8 cellular contexts compared by ENCODE assay signal in the genomic region with DNA sequence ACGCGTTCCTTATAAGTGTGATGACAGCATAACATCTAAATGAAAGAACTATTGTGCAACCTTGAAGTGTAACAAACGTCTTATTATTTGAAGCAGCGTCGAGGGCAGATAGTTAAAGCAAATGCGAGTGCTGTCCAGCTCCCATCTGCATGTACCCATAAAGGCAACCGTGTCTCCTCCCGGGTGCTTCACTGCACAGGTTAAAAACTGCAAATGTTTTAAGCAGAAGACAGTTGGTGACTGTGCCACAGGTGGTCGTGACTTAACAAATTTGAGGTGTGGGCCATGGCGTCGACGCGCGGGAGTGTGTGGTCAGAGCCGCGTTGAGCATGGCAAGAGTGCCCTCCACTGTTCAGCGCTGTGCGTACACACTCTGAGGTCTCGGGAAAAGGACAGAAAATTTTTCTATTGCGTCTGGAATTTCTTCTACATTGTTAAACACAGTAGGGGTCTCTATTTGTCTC. TPM values are rescaled to one million over a fixed set of nuclear protein-coding genes. Genes with fewer than 3 reads are reported as not detected.
DNase-seq lines count a peak whose midpoint lies in the region; ATAC-seq and TF ChIP-seq lines count a peak whose summit lies in the region.

No MANE protein-coding gene starts in this region.

- TF ChIP-seq POLR2A in heart left ventricle (IDR thresholded peaks at IDR 0.05) (no peak), testis (IDR thresholded peaks at IDR 0.05) (no peak)

- no peak overlapping the region for H2AFZ ChIP-seq in OCI-LY3 (ENCODE audit: low read depth, low read length)

- H3K4me1 ChIP-seq in cardiac muscle cell (ENCODE audit: low read depth): no peaks in the 10 kb centered on the region
- H3K4me1 ChIP-seq in OCI-LY3 (ENCODE audit: low read length): no peaks in the 10 kb centered on the region
- peaks cover 0 to 3% (median 1%) of the 10 kb centered on the region in 12 donors for H3K4me1 ChIP-seq in heart left ventricle
- H3K4me1 ChIP-seq in testis: no peaks in the 10 kb centered on the region

- ATAC-seq in Right ventricle myocardium inferior (no peak), heart left ventricle (peak in 3 of 4 donors; percentile 36 to 66 (median 44)), GM18511 (IDR thresholded peaks at IDR 0.05; ENCODE audit: unreplicated experiment) (no peak)

- no peak overlapping the region for H3K9ac ChIP-seq in OCI-LY3 (ENCODE audit: low read length)

- H3K9me3 ChIP-seq in cardiac muscle cell (ENCODE audit: low read depth) (no peaks in the 10 kb centered on the region), OCI-LY3 (ENCODE audit: insufficient read depth, low read length) (no peaks in the 10 kb centered on the region), heart left ventricle (no peaks in the 10 kb centered on the region), testis (no peaks in the 10 kb centered on the region)

- no peaks in the 10 kb centered on the region for H3K79me2 ChIP-seq in OCI-LY3 (ENCODE audit: low read length)

- H3K27me3 ChIP-seq in cardiac muscle cell (peaks cover 56% of the 10 kb centered on the region), OCI-LY3 (ENCODE audit: low read depth, low read length) (peaks cover 22% of the 10 kb centered on the region), heart left ventricle (peaks cover 49 to 100% (median 79%) of the 10 kb centered on the region in 9 donors), testis (no peaks in the 10 kb centered on the region)

- DNase-seq in cardiac muscle cell (ENCODE audit: low read depth in 1 of 2, low spot score in 1 of 2) (peak; percentile 51 to 72), Right ventricle myocardium inferior (ENCODE audit: missing footprints) (no peak), heart left ventricle (no peak), testis (peak; percentile 61), GDM1 (lab: John Stamatoyannopoulos, UW) (no peak), hepatic stellate cell (ENCODE audit: low spot score) (no peak)

- TF ChIP-seq CTCF in cardiac muscle cell (IDR thresholded peaks at IDR 0.05; ENCODE audit: low read depth, low read length) (peak; percentile 58), OCI-LY3 (IDR thresholded peaks at IDR 0.05; ENCODE audit: low read depth, low read length) (peak; percentile 68), heart left ventricle (IDR thresholded peaks at IDR 0.05) (peak in 11 of 12 donors; percentile 10 to 60 (median 38)), testis (IDR thresholded peaks at IDR 0.05) (peak in 2 of 3 experiments; percentile 20 to 32)

- intact Hi-C loops in Right ventricle myocardium inferior (cut with DNase I) (loop anchor here (10.0 kb wide), 3 partner anchors 259 to 1081 kb away; no protein-coding TSS in a partner anchor), heart left ventricle (cut with DNase I) (loop anchor here in 4 of 10 donors (5.0 to 10.0 kb wide), 5 partner anchors 259 to 1234 kb away; no protein-coding TSS in a partner anchor), testis (cut with DNase I; ENCODE audit: low total_unique reads) (no loop called here)

- no peak overlapping the region for H3K4me3 ChIP-seq in cardiac muscle cell
- no peak overlapping the region for H3K4me3 ChIP-seq in OCI-LY3 (ENCODE audit: low read length)
- H3K4me3 ChIP-seq in heart left ventricle: no peak overlapping the region
- H3K4me3 ChIP-seq in testis: no peak overlapping the region

- 7 to 12% (median 10%) methylated on average over 20 of the region's 20 CpGs for WGBS in heart left ventricle, 4 donors
- whole genome bisulfite sequencing in testis, 2 donors: 25 to 31% methylated on average over 20 of the region's 20 CpGs

- H3K27ac ChIP-seq in cardiac muscle cell (no peak overlapping the region), OCI-LY3 (ENCODE audit: low read length) (no peak overlapping the region), heart left ventricle (no peak overlapping the region), testis (no peak overlapping the region)

- H4K20me1 ChIP-seq in OCI-LY3 (ENCODE audit: insufficient read depth, low read length): no peaks in the 10 kb centered on the region

- H3K36me3 ChIP-seq in cardiac muscle cell (no peaks in the 10 kb centered on the region), OCI-LY3 (replicated peaks; ENCODE audit: low read depth, low read length) (no peaks in the 10 kb centered on the region), heart left ventricle (no peaks in the 10 kb centered on the region), testis (ENCODE audit: low read depth, missing control alignments) (no peaks in the 10 kb centered on the region)

- no peak overlapping the region for H3K4me2 ChIP-seq in OCI-LY3 (ENCODE audit: low read length)

RNA-seq across cellular contexts. Expression of a gene that starts 6.4 kb away (rescaled TPM):
- total RNA-seq in cardiac muscle cell: 1.6 and 3.0 TPM in 2 replicates
- 0.09 and 1.8 TPM in 2 replicates for polyA plus RNA-seq in cardiac muscle cell
- 0.05 TPM for total RNA-seq in Right ventricle myocardium inferior
- under 1 TPM in 6 of 9 donors, not detected in 3; 0.04 to 0.17 (median 0.07) TPM for total RNA-seq in heart left ventricle
- polyA plus RNA-seq in heart left ventricle: under 1 TPM; 0.04 to 0.06 TPM
- 10 to 100 TPM in 1 of 2 donors, 1 to 10 TPM in 1; 8.3 to 15.2 TPM for total RNA-seq in testis
- polyA plus RNA-seq in testis (ENCODE audit: insufficient read depth, low read depth, low replicate concordance): 1.9 TPM

Comparison
In these comparisons a context has a peak if more than half of its experiments do, and no peak if none do; other contexts are left out.
1. DNase-seq: peak in cardiac muscle cell (2 of 2) and testis (single experiment); none in Right ventricle myocardium inferior (single experiment), heart left ventricle (0 of 5), GDM1 (single experiment) and hepatic stellate cell (single experiment).
2. ATAC-seq: peak in heart left ventricle (3 of 4); none in Right ventricle myocardium inferior (single experiment) and GM18511 (single experiment).
3. Peak in every context shown above with its lines, with median percentiles within 50 percentile points of each other: CTCF ChIP-seq.